ENCODE assay signal across 22 cellular contexts in the genomic region with DNA sequence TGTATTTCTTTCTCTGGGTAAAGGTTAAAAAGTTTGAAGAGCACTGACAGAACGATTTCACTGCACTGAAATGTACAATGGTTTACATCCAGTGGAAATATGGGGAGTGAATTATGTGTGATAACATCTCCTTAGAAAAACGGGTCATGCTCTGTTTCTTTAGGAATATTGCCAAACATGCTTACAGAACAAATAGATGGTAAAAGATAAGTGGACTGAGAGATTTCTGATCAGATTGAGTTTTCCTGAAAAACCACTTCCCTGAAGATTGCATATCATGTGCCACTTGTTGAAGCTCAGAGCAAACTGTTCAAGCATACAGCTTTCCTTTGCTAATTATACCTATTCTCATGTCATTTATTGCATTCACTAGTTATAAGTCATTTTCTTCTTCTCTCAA. TPM values are rescaled to one million over a fixed set of nuclear protein-coding genes. Genes with fewer than 3 reads are reported as not detected.
DNase-seq lines count a peak whose midpoint lies in the region; ATAC-seq and TF ChIP-seq lines count a peak whose summit lies in the region.
"Had no signal": no experiment of that assay in that cellular context is flagged by ENCODE, and none has a peak within 500 bp of the region (broad histone marks: within the 10 kb centered on the region; RNA-seq: fewer than 3 reads in every experiment).

No MANE protein-coding gene starts in this region.

- H3K27me3 ChIP-seq in adipocyte (replicated peaks; ENCODE audit: control insufficient read depth, insufficient read depth, low read length) (no peaks in the 10 kb centered on the region), foreskin keratinocyte (peaks cover 34% of the 10 kb centered on the region)
- H3K27me3 ChIP-seq: esophagus muscularis mucosa, gastroesophageal sphincter, tibial nerve had no signal

- TF ChIP-seq CTCF in foreskin keratinocyte (conservative IDR thresholded peaks at IDR 0.05): no peak

- ATAC-seq in foreskin keratinocyte: no peak
- ATAC-seq: activated CD8-positive, alpha-beta T cell treated with anti-CD3 and anti-CD28 coated beads, Interleukin-2, amount 10 ng/mL, durations not matched to agents 7 days and 5 days; activated T-cell treated with anti-CD3 and anti-CD28 coated beads, Interleukin-2, amount 50 U/mL, for 4 hours; gastroesophageal sphincter; stimulated activated naive CD8-positive, alpha-beta T cell treated with anti-CD3 and anti-CD28 coated beads, Interleukin-15, Interleukin-2, amounts not matched to agents 100 U/mL and 50 U/mL, for 24 hours had no signal

- no peak overlapping the region for H3K9ac ChIP-seq in adipocyte (ENCODE audit: low read length)

- H3K4me1 ChIP-seq in adipocyte (ENCODE audit: control insufficient read depth, insufficient read depth, low read length) (peaks cover 5% of the 10 kb centered on the region), foreskin keratinocyte (peaks cover 9% of the 10 kb centered on the region)
- H3K4me1 ChIP-seq: gastroesophageal sphincter had no signal

- no peak overlapping the region for H3K4me3 ChIP-seq in adipocyte (ENCODE audit: low read length)
- H3K4me3 ChIP-seq: esophagus muscularis mucosa, gastroesophageal sphincter, tibial nerve had no signal

- no peaks in the 10 kb centered on the region for H3K36me3 ChIP-seq in adipocyte (ENCODE audit: control insufficient read depth, insufficient read depth, low read length, severe bottlenecking)
- H3K36me3 ChIP-seq: esophagus muscularis mucosa, gastroesophageal sphincter, tibial nerve had no signal

- peaks cover 6% of the 10 kb centered on the region for H3K9me3 ChIP-seq in adipocyte (ENCODE audit: control insufficient read depth, low read length)
- H3K9me3 ChIP-seq: esophagus muscularis mucosa, gastroesophageal sphincter, tibial nerve had no signal

- no peak overlapping the region for H3K27ac ChIP-seq in foreskin keratinocyte
- H3K27ac ChIP-seq: esophagus muscularis mucosa, gastroesophageal sphincter had no signal

- DNase-seq in DMS79 treated with DMSO at 0.1 percent for 48 hours (lab: John Stamatoyannopoulos, UW) (peak; percentile 42), NCI-H2029 (lab: John Stamatoyannopoulos, UW) (peak; percentile 70), adipocyte (ENCODE audit: low read depth) (peak; percentile 22), renal cortical epithelial cell (ENCODE audit: low read depth) (peak; percentile 25), foreskin keratinocyte (no peak), SW 1271 (lab: John Stamatoyannopoulos, UW) (no peak), middle frontal gyrus (ENCODE audit: extremely low spot score, low spot score) (no peak)
- DNase-seq: activated CD4-positive, CD25-positive, alpha-beta regulatory T cell treated with anti-CD3 and anti-CD28 coated beads, Interleukin-2, amount 50 U/mL, for 72 hours; activated CD8-positive, alpha-beta T cell treated with anti-CD3 and anti-CD28 coated beads, Interleukin-2, amount 10 ng/mL, durations not matched to agents 7 days and 5 days; activated T-cell treated with anti-CD3 and anti-CD28 coated beads, Interleukin-2, amount 50 U/mL, for 4 hours; effector CD8-positive, alpha-beta T cell; EL; NCI-H1436; NCI-H2171 treated with DMSO at 0.1 percent for 48 hours; NK-92 treated with Interleukin-12 subunit alpha and Interleukin-12 subunit beta, amount 100 ng/mL, for 24 hours; stimulated activated CD4-positive, alpha-beta T cell treated with anti-CD3 and anti-CD28 coated beads, Interleukin-4, amount 100 ng/mL, for 1 hour; stimulated activated naive CD8-positive, alpha-beta T cell treated with anti-CD3 and anti-CD28 coated beads, Interleukin-15, Interleukin-2, amounts not matched to agents 100 U/mL and 50 U/mL, for 24 hours had no signal

RNA-seq across cellular contexts. Expression of gene DISP1, which starts 29.9 kb away (rescaled TPM):
- total RNA-seq in renal cortical epithelial cell (2.8 and 13.5 TPM in 2 replicates), foreskin keratinocyte (0.74 and 0.99 TPM in 2 replicates)
- 0.36 and 0.38 TPM in 2 replicates for polyA plus RNA-seq in foreskin keratinocyte

RNA-seq across cellular contexts. Expression of gene FAM177B, which starts 47.9 kb away (rescaled TPM):
- not detected in 2 replicates for total RNA-seq in renal cortical epithelial cell
- total RNA-seq in foreskin keratinocyte: not detected in 2 replicates
- not detected in 2 replicates for polyA plus RNA-seq in foreskin keratinocyte
- total RNA-seq: activated CD8-positive, alpha-beta T cell treated with anti-CD3 and anti-CD28 coated beads, Interleukin-2, amount 10 ng/mL, durations not matched to agents 7 days and 5 days; activated T-cell treated with anti-CD3 and anti-CD28 coated beads, Interleukin-2, amount 50 U/mL, for 4 hours; chondrocyte; pulmonary artery endothelial cell had no signal

Comparison
In these comparisons a context has a peak if more than half of its experiments do, and no peak if none do; other contexts are left out.
1. DNase-seq: peak in DMS79 treated with DMSO at 0.1 percent for 48 hours (single experiment), NCI-H2029 (single experiment), adipocyte (single experiment) and renal cortical epithelial cell (single experiment); none in foreskin keratinocyte (0 of 2), SW 1271 (0 of 2) and middle frontal gyrus (single experiment).